Comparison of ENCODE assay signal across 9 cellular contexts in genomic region chr1:228691926-228692325, GRCh38. TPM values are rescaled to one million over a fixed set of nuclear protein-coding genes. Genes with fewer than 3 reads are reported as not detected.
DNase-seq lines count a peak whose midpoint lies in the region; ATAC-seq and TF ChIP-seq lines count a peak whose summit lies in the region.
"Had no signal": no experiment of that assay in that cellular context is flagged by ENCODE, and none has a peak within 500 bp of the region (broad histone marks: within the 10 kb centered on the region; RNA-seq: fewer than 3 reads in every experiment).

No MANE protein-coding gene starts in this region.

- peak; percentile 57 for TF ChIP-seq CTCF in DND-41 (IDR thresholded peaks at IDR 0.05; ENCODE audit: borderline replicate concordance, extremely low read depth, low read length, poor library complexity, severe bottlenecking)
- peak; percentile 88 for TF ChIP-seq CTCF in PC-3 (conservative IDR thresholded peaks at IDR 0.05; ENCODE audit: low read depth, low read length)
- TF ChIP-seq CTCF in epithelial cell of proximal tubule (conservative IDR thresholded peaks at IDR 0.05; ENCODE audit: low read depth, low read length), result peak; percentile 56
- TF ChIP-seq CTCF in osteoblast (IDR thresholded peaks at IDR 0.05; ENCODE audit: extremely low read depth, low read depth, low read length), result peak; percentile 38

- H3K9me3 Mint-ChIP-seq in activated T-cell treated with anti-CD3 and anti-CD28 coated beads, Interleukin-2, amount 50 U/mL, for 24 hours, result no peaks in the 10 kb centered on the region
- H3K9me3 Mint-ChIP-seq: T-cell had no signal

- no peaks in the 10 kb centered on the region for H3K27me3 Mint-ChIP-seq in activated T-cell treated with anti-CD3 and anti-CD28 coated beads, Interleukin-2, amount 50 U/mL, for 24 hours

- BruUV-seq in PC-3 (replicated peaks; lab: Mats Ljungman, UMichigan), result no TSS peak

- H3K4me1 ChIP-seq in DND-41 (ENCODE audit: insufficient read depth, low read length) (no peaks in the 10 kb centered on the region), Karpas-422 (ENCODE audit: low read length) (no peaks in the 10 kb centered on the region), PC-3 (ENCODE audit: insufficient read depth, low read length) (no peaks in the 10 kb centered on the region), osteoblast (ENCODE audit: insufficient read depth, low read length) (no peaks in the 10 kb centered on the region)

- no peaks in the 10 kb centered on the region for H3K9me2 ChIP-seq in Karpas-422 (replicated peaks; ENCODE audit: insufficient read depth, low read length)
- H3K9me2 ChIP-seq in PC-3 (replicated peaks; ENCODE audit: low read length), result no peaks in the 10 kb centered on the region

- no peaks in the 10 kb centered on the region for H3K79me2 ChIP-seq in DND-41 (ENCODE audit: insufficient read depth, low read length)
- H3K79me2 ChIP-seq in Karpas-422 (ENCODE audit: low read length), result no peaks in the 10 kb centered on the region
- H3K79me2 ChIP-seq in PC-3 (ENCODE audit: low read length), result no peaks in the 10 kb centered on the region
- no peaks in the 10 kb centered on the region for H3K79me2 ChIP-seq in osteoblast (ENCODE audit: insufficient read depth, low read length)

- H4K20me1 ChIP-seq in DND-41 (ENCODE audit: insufficient read depth, low read length), result no peaks in the 10 kb centered on the region
- no peaks in the 10 kb centered on the region for H4K20me1 ChIP-seq in Karpas-422 (ENCODE audit: insufficient read depth, low read depth, low read length)
- H4K20me1 ChIP-seq in PC-3 (ENCODE audit: low read length), result no peaks in the 10 kb centered on the region
- H4K20me1 ChIP-seq in osteoblast (ENCODE audit: insufficient read depth, low read length), result no peaks in the 10 kb centered on the region

- peak; percentile 27 for DNase-seq in DND-41
- DNase-seq in Karpas-422, result peak; percentile 69
- peak; percentile 86 for DNase-seq in PC-3
- peak; percentile 26 for DNase-seq in epithelial cell of proximal tubule (ENCODE audit: low read depth)
- DNase-seq in osteoblast (ENCODE audit: insufficient read length, low spot score, missing footprints), result peak; percentile 38
- DNase-seq in activated T-cell treated with anti-CD3 and anti-CD28 coated beads, Interleukin-2, amount 50 U/mL, for 24 hours, result no peak
- DNase-seq in cerebellar nuclear complex (lab: John Stamatoyannopoulos, UW), result no peak

- intact Hi-C loops in PC-3 (cut with micrococcal nuclease), result loop anchor here (1.0 to 2.0 kb wide), 3 partner anchors 465 to 563 kb away; no protein-coding TSS in a partner anchor

- H3K4me2 ChIP-seq in DND-41 (ENCODE audit: insufficient read depth, low read length), result no peak overlapping the region
- H3K4me2 ChIP-seq in Karpas-422 (ENCODE audit: low read depth, low read length, poor library complexity, severe bottlenecking), result no peak overlapping the region
- H3K4me2 ChIP-seq in PC-3 (ENCODE audit: low read length), result no peak overlapping the region
- no peak overlapping the region for H3K4me2 ChIP-seq in osteoblast (ENCODE audit: insufficient read depth, low read length)

- no peak overlapping the region for H2AFZ ChIP-seq in DND-41 (ENCODE audit: low read depth, low read length)
- H2AFZ ChIP-seq in Karpas-422 (ENCODE audit: low read length), result no peak overlapping the region
- no peak overlapping the region for H2AFZ ChIP-seq in PC-3 (ENCODE audit: low read length)
- no peak overlapping the region for H2AFZ ChIP-seq in osteoblast (ENCODE audit: low read length)

- CTCF ChIA-PET in PC-3 (lab: Charles Lee), result interaction anchor here (0.6 to 0.9 kb wide), 3 partner anchors 11 to 563 kb away, joined by 3 to 6 read pairs (median 3); no protein-coding TSS in a partner anchor

- no peaks in the 10 kb centered on the region for H3F3A ChIP-seq in PC-3 (ENCODE audit: low read length, unreplicated experiment)

- H3K9me3 ChIP-seq in DND-41 (ENCODE audit: insufficient read depth, low read length, severe bottlenecking) (no peaks in the 10 kb centered on the region), Karpas-422 (ENCODE audit: low read length) (no peaks in the 10 kb centered on the region), PC-3 (ENCODE audit: low read length) (no peaks in the 10 kb centered on the region), osteoblast (ENCODE audit: low read depth, low read length) (no peaks in the 10 kb centered on the region)

- H3K9ac ChIP-seq in DND-41 (ENCODE audit: low read depth, low read length) (no peak overlapping the region), Karpas-422 (ENCODE audit: low read length) (no peak overlapping the region), PC-3 (ENCODE audit: low read length) (no peak overlapping the region)

- H3K36me3 Mint-ChIP-seq in activated T-cell treated with anti-CD3 and anti-CD28 coated beads, Interleukin-2, amount 50 U/mL, for 24 hours (ENCODE audit: low read depth), result no peaks in the 10 kb centered on the region
- H3K36me3 Mint-ChIP-seq: T-cell had no signal

- ATAC-seq in DND-41 (ENCODE audit: insufficient read depth, low read depth) (0 out of 3 replicates have a peak, but pooled peaks have one; percentile 37), PC-3 (peak; percentile 89), HG02970 (IDR thresholded peaks at IDR 0.05; ENCODE audit: low FRiP score, unreplicated experiment) (no peak)

- H3K36me3 ChIP-seq in DND-41 (ENCODE audit: insufficient read depth, low read length), result no peaks in the 10 kb centered on the region
- H3K36me3 ChIP-seq in Karpas-422 (ENCODE audit: insufficient read depth, low read length), result no peaks in the 10 kb centered on the region
- H3K36me3 ChIP-seq in PC-3 (ENCODE audit: low read depth, low read length), result no peaks in the 10 kb centered on the region
- H3K36me3 ChIP-seq in osteoblast (ENCODE audit: insufficient read depth, low read length), result no peaks in the 10 kb centered on the region

- no peak overlapping the region for H3K27ac ChIP-seq in DND-41 (ENCODE audit: low read length)
- H3K27ac ChIP-seq in Karpas-422 (ENCODE audit: low read length), result no peak overlapping the region
- no peak overlapping the region for H3K27ac ChIP-seq in PC-3 (ENCODE audit: low read length)
- no peak overlapping the region for H3K27ac ChIP-seq in osteoblast (ENCODE audit: low read depth, low read length)

- peaks cover 10% of the 10 kb centered on the region for H3K4me1 Mint-ChIP-seq in activated T-cell treated with anti-CD3 and anti-CD28 coated beads, Interleukin-2, amount 50 U/mL, for 24 hours (ENCODE audit: low read depth)

- no peak overlapping the region for H3K4me3 ChIP-seq in DND-41 (ENCODE audit: low read depth in 1 of 2, low read length in 2 of 2)
- no peak overlapping the region for H3K4me3 ChIP-seq in Karpas-422 (ENCODE audit: low read length)
- H3K4me3 ChIP-seq in PC-3 (ENCODE audit: low read length), result no peak overlapping the region
- H3K4me3 ChIP-seq in epithelial cell of proximal tubule (ENCODE audit: low read depth, low read length), result no peak overlapping the region
- H3K4me3 ChIP-seq in osteoblast (ENCODE audit: insufficient read depth, low read length), result no peak overlapping the region

- no peak overlapping the region for H3K4me3 Mint-ChIP-seq in activated T-cell treated with anti-CD3 and anti-CD28 coated beads, Interleukin-2, amount 50 U/mL, for 24 hours
- H3K4me3 Mint-ChIP-seq: T-cell had no signal

- no peak overlapping the region for H3K27ac Mint-ChIP-seq in activated T-cell treated with anti-CD3 and anti-CD28 coated beads, Interleukin-2, amount 50 U/mL, for 24 hours
- H3K27ac Mint-ChIP-seq: T-cell had no signal

- POLR2A ChIA-PET in PC-3 (lab: Charles Lee; ENCODE audit: unreplicated experiment), result no interaction called here

- peaks cover 6% of the 10 kb centered on the region for H3K27me3 ChIP-seq in DND-41 (ENCODE audit: insufficient read depth, low read length, poor library complexity)
- H3K27me3 ChIP-seq in Karpas-422 (ENCODE audit: low read length), result no peaks in the 10 kb centered on the region
- no peaks in the 10 kb centered on the region for H3K27me3 ChIP-seq in PC-3 (ENCODE audit: low read length)
- no peaks in the 10 kb centered on the region for H3K27me3 ChIP-seq in osteoblast (ENCODE audit: insufficient read depth, low read length)

RNA-seq across cellular contexts. Expression of gene RHOU, which starts 43.4 kb away (rescaled TPM):
- total RNA-seq in Karpas-422 (2014; rRNA removed; shearing (Covaris generic); ENCODE audit: low replicate concordance), result 0.04 TPM in 1 of 2 replicates, not detected in the other
- 0.17 and 0.26 TPM in 2 replicates for total RNA-seq in PC-3 (2014; rRNA removed)
- total RNA-seq in epithelial cell of proximal tubule, result 0.14 and 0.58 TPM in 2 replicates
- under 0.01 and 0.72 TPM in 2 replicates for total RNA-seq in osteoblast

Comparison
In these comparisons a context has a peak if more than half of its experiments do, and no peak if none do; other contexts are left out.
1. DNase-seq: peak in DND-41 (single experiment), Karpas-422 (single experiment), PC-3 (single experiment), epithelial cell of proximal tubule (single experiment) and osteoblast (single experiment); none in activated T-cell treated with anti-CD3 and anti-CD28 coated beads, Interleukin-2, amount 50 U/mL, for 24 hours (single experiment) and cerebellar nuclear complex (0 of 2).
2. CTCF ChIP-seq: peak in every context shown above with its lines; median percentile 88 in PC-3; 57 in DND-41; 56 in epithelial cell of proximal tubule; 38 in osteoblast.